In the genomic region with DNA sequence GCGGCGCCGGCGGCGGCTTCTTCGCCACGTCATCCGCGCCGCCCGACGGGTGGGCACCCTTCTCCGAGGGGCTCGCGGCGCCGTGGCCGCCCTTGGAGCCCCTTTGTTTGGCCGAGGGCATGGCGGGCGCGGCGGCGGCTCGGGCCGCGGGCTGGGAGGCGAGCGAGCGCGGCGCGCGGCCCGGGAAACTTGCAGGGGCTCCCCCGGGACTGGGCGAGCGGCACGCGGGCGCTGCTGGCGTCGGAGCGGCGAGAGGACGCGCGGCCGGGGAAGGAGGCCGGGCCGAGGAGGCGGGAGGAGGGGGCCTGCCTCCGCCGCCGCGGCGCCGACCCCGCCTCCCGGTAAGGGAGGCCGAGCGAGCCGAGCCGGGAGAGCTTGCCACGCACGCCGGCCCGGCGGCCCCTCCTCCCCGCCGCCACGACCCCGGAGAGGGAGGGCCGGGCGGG, we compare ENCODE assay signal across 8 cellular contexts. TPM values are rescaled to one million over a fixed set of nuclear protein-coding genes. Genes with fewer than 3 reads are reported as not detected.
A peak's percentile ranks its signal among the peaks of the same experiment; 100 is the strongest.
DNase-seq lines count a peak whose midpoint lies in the region; ATAC-seq, FAIRE-seq and TF ChIP-seq lines count a peak whose summit lies in the region.

A gene with protein sequence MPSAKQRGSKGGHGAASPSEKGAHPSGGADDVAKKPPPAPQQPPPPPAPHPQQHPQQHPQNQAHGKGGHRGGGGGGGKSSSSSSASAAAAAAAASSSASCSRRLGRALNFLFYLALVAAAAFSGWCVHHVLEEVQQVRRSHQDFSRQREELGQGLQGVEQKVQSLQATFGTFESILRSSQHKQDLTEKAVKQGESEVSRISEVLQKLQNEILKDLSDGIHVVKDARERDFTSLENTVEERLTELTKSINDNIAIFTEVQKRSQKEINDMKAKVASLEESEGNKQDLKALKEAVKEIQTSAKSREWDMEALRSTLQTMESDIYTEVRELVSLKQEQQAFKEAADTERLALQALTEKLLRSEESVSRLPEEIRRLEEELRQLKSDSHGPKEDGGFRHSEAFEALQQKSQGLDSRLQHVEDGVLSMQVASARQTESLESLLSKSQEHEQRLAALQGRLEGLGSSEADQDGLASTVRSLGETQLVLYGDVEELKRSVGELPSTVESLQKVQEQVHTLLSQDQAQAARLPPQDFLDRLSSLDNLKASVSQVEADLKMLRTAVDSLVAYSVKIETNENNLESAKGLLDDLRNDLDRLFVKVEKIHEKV (minus strand): TSS at position 290 of the 446 bp plus-strand sequence. CDS start 169 bp downstream, at position 121.

- peak within 1 kb of the TSS; percentile 68 for H3K27ac ChIP-seq in WERI-Rb-1

- peak; percentile 42 for ATAC-seq in GM21825 (IDR thresholded peaks at IDR 0.05; ENCODE audit: unreplicated experiment)

- no peak for TF ChIP-seq POLR2A in erythroblast (IDR thresholded peaks at IDR 0.05; ENCODE audit: low read length)

- peaks cover 10% of the 10 kb centered on the region; the same call in 1 of the 2 replicates for H3K4me1 ChIP-seq in ES-I3 (ENCODE audit: insufficient read depth, low read length)
- H3K4me1 ChIP-seq in skeletal muscle satellite cell (ENCODE audit: control insufficient read depth, insufficient read depth, low read length): peaks cover 34% of the 10 kb centered on the region

- H3K9ac ChIP-seq in ES-I3 (ENCODE audit: low read depth, low read length) (peak within 1 kb of the TSS; percentile 76), skeletal muscle satellite cell (ENCODE audit: low read depth, low read length) (peak within 1 kb of the TSS; percentile 99)

- H3K4me2 ChIP-seq in skeletal muscle satellite cell (ENCODE audit: low read length): peak within 1 kb of the TSS; percentile 94

- TF ChIP-seq CTCF in WERI-Rb-1 (IDR thresholded peaks at IDR 0.05; ENCODE audit: low read depth, low read length) (no peak), bronchial epithelial cell (IDR thresholded peaks at IDR 0.05; ENCODE audit: insufficient read depth, low read length, severe bottlenecking) (no peak)

- H3K27me3 ChIP-seq in WERI-Rb-1 (ENCODE audit: insufficient read depth, low read depth, severe bottlenecking) (no peaks in the 10 kb centered on the region), bronchial epithelial cell (ENCODE audit: control insufficient read depth, insufficient read depth, low read length) (no peaks in the 10 kb centered on the region), skeletal muscle satellite cell (ENCODE audit: control insufficient read depth, insufficient read depth, low read length) (no peaks in the 10 kb centered on the region)

- FAIRE-seq in bronchial epithelial cell (lab: Jason Lieb, UNC): no peak

- H3K9me3 ChIP-seq in ES-I3 (ENCODE audit: control insufficient read depth, insufficient read depth, low read length) (no peaks in the 10 kb centered on the region), WERI-Rb-1 (ENCODE audit: severe bottlenecking) (no peaks in the 10 kb centered on the region), skeletal muscle satellite cell (replicated peaks; ENCODE audit: low read length) (no peaks in the 10 kb centered on the region)

- H3K36me3 ChIP-seq in ES-I3 (ENCODE audit: insufficient read depth, low read length): no peaks in the 10 kb centered on the region; the same call in 1 of the 2 replicates
- peaks cover 11% of the 10 kb centered on the region for H3K36me3 ChIP-seq in WERI-Rb-1
- no peaks in the 10 kb centered on the region for H3K36me3 ChIP-seq in bronchial epithelial cell (ENCODE audit: control insufficient read depth, insufficient read depth, low read length)
- peaks cover 24% of the 10 kb centered on the region for H3K36me3 ChIP-seq in skeletal muscle satellite cell (ENCODE audit: insufficient read depth, low read length)

- DNase-seq in NAMALWA (ENCODE audit: low spot score): peak; percentile 48
- DNase-seq in WERI-Rb-1: peak; percentile 71
- DNase-seq in bronchial epithelial cell (ENCODE audit: low read depth): peak; percentile 35
- peak; percentile 88 for DNase-seq in iPS-NIHi7 (ENCODE audit: extremely low spot score)
- DNase-seq in erythroblast (lab: John Stamatoyannopoulos, UW): no peak

- peak within 1 kb of the TSS; percentile 72 for H3K4me3 ChIP-seq in WERI-Rb-1 (ENCODE audit: low read depth, low read length)
- peak within 1 kb of the TSS; percentile 79 for H3K4me3 ChIP-seq in bronchial epithelial cell (ENCODE audit: low read depth, low read length)
- H3K4me3 ChIP-seq in skeletal muscle satellite cell (ENCODE audit: low read length): peak within 1 kb of the TSS; percentile 90

RNA-seq across cellular contexts. Expression of the gene that starts here (rescaled TPM):
- total RNA-seq in bronchial epithelial cell: 56.6 and 89.2 TPM in 2 replicates
- 169 and 179 TPM in 2 replicates for total RNA-seq in skeletal muscle satellite cell (2012; rRNA removed)

Comparison
In these comparisons a context has a peak if more than half of its experiments do, and no peak if none do; other contexts are left out.
1. DNase-seq: peak in NAMALWA (single experiment), WERI-Rb-1 (single experiment), bronchial epithelial cell (single experiment) and iPS-NIHi7 (single experiment); none in erythroblast (0 of 2).
2. Peak in every context shown above with its lines, with median percentiles within 50 percentile points of each other: H3K4me3 ChIP-seq.